Comparison of ENCODE assay signal across 8 cellular contexts in genomic region chr2:120675460-120676130, GRCh38.
DNase-seq lines count a peak whose midpoint lies in the region; TF ChIP-seq lines count a peak whose summit lies in the region.

No MANE protein-coding gene starts in this region.

- no peaks in the 10 kb centered on the region for H3K79me2 ChIP-seq in parathyroid adenoma

- no peak overlapping the region for H3K9ac ChIP-seq in parathyroid adenoma

- H3K27me3 ChIP-seq in parathyroid adenoma (ENCODE audit: control insufficient read depth, insufficient read depth, low read length), result no peaks in the 10 kb centered on the region

- no peak overlapping the region for H3K4me3 ChIP-seq in parathyroid adenoma (ENCODE audit: low read depth, low read length)

- no peak overlapping the region for H2AFZ ChIP-seq in parathyroid adenoma

- TF ChIP-seq CTCF in 22Rv1 (IDR thresholded peaks at IDR 0.05) (peak; percentile 55), parathyroid adenoma (IDR thresholded peaks at IDR 0.05) (peak; percentile 56)

- H3K36me3 ChIP-seq in parathyroid adenoma (ENCODE audit: control insufficient read depth, insufficient read depth, low read length), result no peaks in the 10 kb centered on the region

- no peak overlapping the region for H3K4me2 ChIP-seq in parathyroid adenoma (ENCODE audit: low read length)

- DNase-seq in GM19238 (ENCODE audit: insufficient read length, low spot score) (peak; percentile 54), NCI-H774 (lab: John Stamatoyannopoulos, UW) (peak; percentile 34), foreskin melanocyte (peak; percentile 22), NCI-H2171 (lab: John Stamatoyannopoulos, UW) (no peak)
- peak; percentile 56 for DNase-seq in activated T-cell treated with anti-CD3 and anti-CD28 coated beads, Interleukin-2, amount 50 U/mL, for 1 hour
- DNase-seq in central memory CD4-positive, alpha-beta T cell, result no peak

- no peaks in the 10 kb centered on the region for H3K4me1 ChIP-seq in parathyroid adenoma

- H3K9me3 ChIP-seq in parathyroid adenoma (ENCODE audit: control insufficient read depth, low read length), result no peaks in the 10 kb centered on the region

- H3K27ac ChIP-seq in 22Rv1 (no peak overlapping the region), parathyroid adenoma (no peak overlapping the region)

Comparison
In these comparisons a context has a peak if more than half of its experiments do, and no peak if none do; other contexts are left out.
1. DNase-seq: peak in GM19238 (single experiment), NCI-H774 (single experiment), activated T-cell treated with anti-CD3 and anti-CD28 coated beads, Interleukin-2, amount 50 U/mL, for 1 hour (single experiment) and foreskin melanocyte (single experiment); none in central memory CD4-positive, alpha-beta T cell (single experiment) and NCI-H2171 (single experiment).